In the genomic region with DNA sequence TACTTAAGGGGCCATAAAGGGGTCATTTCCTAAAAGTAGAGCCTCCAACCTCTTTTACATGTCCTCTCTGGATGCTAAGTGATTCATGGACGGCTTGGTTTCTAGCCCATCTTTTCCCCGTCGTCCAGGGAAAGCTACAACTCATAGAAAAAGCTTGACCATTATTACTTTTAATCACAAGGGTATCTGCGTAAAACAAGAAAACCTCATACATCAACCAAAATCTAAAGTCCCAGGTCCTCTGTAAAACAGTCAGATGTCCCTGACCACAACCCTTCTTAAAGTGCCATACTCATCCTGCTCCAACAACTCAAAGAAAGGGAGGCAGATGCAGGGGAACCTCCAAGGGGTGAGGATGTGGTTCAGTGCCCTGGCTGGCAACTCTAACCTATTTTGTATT, we compare ENCODE assay signal across 2 cellular contexts.
TF ChIP-seq lines count a peak whose summit lies in the region.

No MANE protein-coding gene starts in this region.

TF ChIP-seq in IMR-90, 13 proteins besides CTCF, POLR2A, EP300 and RAD21 (continued from another document):
- TF ChIP-seq MXI1 (IDR thresholded peaks at IDR 0.05; ENCODE audit: borderline replicate concordance, low read depth, low read length), result no peak
- no peak for TF ChIP-seq ELK1 (IDR thresholded peaks at IDR 0.05; ENCODE audit: borderline replicate concordance, low read depth, low read length)
- TF ChIP-seq MAZ (IDR thresholded peaks at IDR 0.05; ENCODE audit: borderline replicate concordance, low read depth, low read length), result no peak
- TF ChIP-seq RCOR1 (IDR thresholded peaks at IDR 0.05; ENCODE audit: insufficient replicate concordance, low read length), result no peak
- no peak for TF ChIP-seq USF2 (IDR thresholded peaks at IDR 0.05; ENCODE audit: low read depth, low read length)
- TF ChIP-seq RFX5 (IDR thresholded peaks at IDR 0.05; ENCODE audit: low read depth, low read length), result no peak
- TF ChIP-seq CHD1 (IDR thresholded peaks at IDR 0.05; ENCODE audit: low read depth, low read length), result no peak
- no peak for TF ChIP-seq SMC3 (IDR thresholded peaks at IDR 0.05; ENCODE audit: low read depth, low read length)
- TF ChIP-seq NFE2L2 (IDR thresholded peaks at IDR 0.05; ENCODE audit: low read depth, low read length), result no peak

TF ChIP-seq in WTC11, 78 proteins besides CTCF, POLR2A, EP300 and RAD21 (continued from another document):
- TF ChIP-seq MYBL2 (CRISPR knock-in tag; IDR thresholded peaks at IDR 0.05), result no peak
- no peak for TF ChIP-seq NR3C1 (CRISPR knock-in tag; conservative IDR thresholded peaks at IDR 0.05; ENCODE audit: low read depth)
- no peak for TF ChIP-seq ZNF396 (CRISPR knock-in tag; IDR thresholded peaks at IDR 0.05; ENCODE audit: borderline replicate concordance)
- no peak for TF ChIP-seq SOX15 (CRISPR knock-in tag; IDR thresholded peaks at IDR 0.05)
- TF ChIP-seq CBFB (CRISPR knock-in tag; IDR thresholded peaks at IDR 0.05; ENCODE audit: low read depth), result no peak
- TF ChIP-seq NR2C2 (CRISPR knock-in tag; IDR thresholded peaks at IDR 0.05), result no peak
- TF ChIP-seq USF1 (CRISPR knock-in tag; IDR thresholded peaks at IDR 0.05), result no peak
- no peak for TF ChIP-seq ZNF416 (CRISPR knock-in tag; IDR thresholded peaks at IDR 0.05)
